In genomic region chr12:110329710-110330109, GRCh38 we compare ENCODE assay signal across 21 cellular contexts. TPM values are rescaled to one million over a fixed set of nuclear protein-coding genes. Genes with fewer than 3 reads are reported as not detected.
A peak's percentile ranks its signal among the peaks of the same experiment; 100 is the strongest.
DNase-seq lines count a peak whose midpoint lies in the region; ATAC-seq, FAIRE-seq and TF ChIP-seq lines count a peak whose summit lies in the region.
"Had no signal": no experiment of that assay in that cellular context is flagged by ENCODE, and none has a peak within 500 bp of the region (broad histone marks: within the 10 kb centered on the region; RNA-seq: fewer than 3 reads in every experiment).

No MANE protein-coding gene starts in this region.

- FAIRE-seq in K562 (lab: Jason Lieb, UNC), result no peak
- FAIRE-seq: GM12878, H1, RCC 7860 had no signal

- intact Hi-C loops in A673 (cut with micrococcal nuclease; ENCODE audit: unreplicated experiment) (no loop called here), K562 (cut with micrococcal nuclease) (loop anchor here (5.0 kb wide), 1 partner anchor 227 kb away; no protein-coding TSS in a partner anchor)

- no peaks in the 10 kb centered on the region for H3K9me1 ChIP-seq in K562 (ENCODE audit: control insufficient read depth, insufficient read depth, low read length)

- no TSS peak for BruUV-seq in A673 (replicated peaks; lab: Mats Ljungman, UMichigan)
- BruUV-seq in K562 (replicated peaks; lab: Mats Ljungman, UMichigan), result no TSS peak

- POLR2A ChIA-PET in A673 (lab: Charles Lee; ENCODE audit: low non-redundant PET) (interaction anchor here (0.6 kb wide), 1 partner anchor 42 kb away, joined by 3 read pairs; no protein-coding TSS in a partner anchor), K562 (lab: Yijun Ruan, JAX) (interaction anchor here (0.6 to 4.0 kb wide), 5 partner anchors 8 to 228 kb away, joined by 3 to 22 read pairs (median 3); no protein-coding TSS in a partner anchor)

- H2AFZ ChIP-seq in K562 (ENCODE audit: low read depth, low read length) (no peak overlapping the region), mesenchymal stem cell (ENCODE audit: low read depth, low read length) (no peak overlapping the region)

- no peak overlapping the region for H3K23ac ChIP-seq in mesenchymal stem cell (ENCODE audit: low read length in 2 of 2)

- H2BK12ac ChIP-seq in mesenchymal stem cell (ENCODE audit: low read length in 2 of 2), result no peak overlapping the region

- no peak for TF ChIP-seq RAD21 in K562 (CRISPR knock-in tag; conservative IDR thresholded peaks at IDR 0.05 in 1 of 2, IDR thresholded peaks at IDR 0.05 in 1 of 2)

- TF ChIP-seq CTCF in A673 (conservative IDR thresholded peaks at IDR 0.05; ENCODE audit: low read depth, low read length) (no peak), HFFc6 (IDR thresholded peaks at IDR 0.05) (no peak), K562 (IDR thresholded peaks at IDR 0.05 in 2 of 3, conservative IDR thresholded peaks at IDR 0.05 in 1 of 3; ENCODE audit: insufficient read depth in 2 of 3, low read depth in 1 of 3, low read length in 3 of 3) (no peak)

- 94% methylated on average over 4 of the region's 4 CpGs for WGBS in K562 (ENCODE audit: insufficient coverage, low coverage, missing lambda C conversion rate)
- no CpG with 5 or more reads among the region's 4 CpGs for WGBS in mesenchymal stem cell

- no peak overlapping the region for H3K18ac ChIP-seq in mesenchymal stem cell (ENCODE audit: low read depth in 1 of 2, low read length in 2 of 2)

- H3K79me1 ChIP-seq in mesenchymal stem cell (replicated peaks; ENCODE audit: low read length, poor library complexity, severe bottlenecking), result peaks cover 8% of the 10 kb centered on the region

- H3K36me3 Mint-ChIP-seq in HFFc6 (ENCODE audit: low read depth), result peaks cover 54% of the 10 kb centered on the region
- peaks cover 6 to 11% of the 10 kb centered on the region in 2 donors for H3K36me3 Mint-ChIP-seq in activated naive CD4-positive, alpha-beta T cell treated with anti-CD3 and anti-CD28 coated beads, Interleukin-2, amount 50 U/mL, for 72 hours

- CTCF ChIA-PET in A673 (lab: Charles Lee), result interaction anchor here (0.7 kb wide), 1 partner anchor 102 kb away, joined by 3 read pairs; no protein-coding TSS in a partner anchor
- CTCF ChIA-PET in K562 (lab: Yijun Ruan, JAX; ENCODE audit: low intra/inter-chr PET ratio), result no interaction called here

- H2BK120ac ChIP-seq in mesenchymal stem cell (ENCODE audit: low read depth, low read length), result no peak overlapping the region

- H3K4me3 Mint-ChIP-seq in HFFc6, result no peak overlapping the region
- H3K4me3 Mint-ChIP-seq: CD8-positive, alpha-beta memory T cell had no signal

- H4K20me1 ChIP-seq in K562 (replicated peaks; ENCODE audit: control insufficient read depth, insufficient read depth, low read length), result no peaks in the 10 kb centered on the region

- H3K27me3 Mint-ChIP-seq in HFFc6 (ENCODE audit: insufficient read depth), result no peaks in the 10 kb centered on the region; the same call in 1 of the 2 replicates
- H3K27me3 Mint-ChIP-seq: CD8-positive, alpha-beta memory T cell had no signal

- peak overlapping the region; percentile 41 for H3K27ac Mint-ChIP-seq in HFFc6
- no peak overlapping the region for H3K27ac Mint-ChIP-seq in activated naive CD4-positive, alpha-beta T cell treated with anti-CD3 and anti-CD28 coated beads, Interleukin-2, amount 50 U/mL, for 72 hours

- no peak overlapping the region for H2BK5ac ChIP-seq in mesenchymal stem cell (ENCODE audit: low read depth, low read length, poor library complexity, severe bottlenecking)

- H3K9ac ChIP-seq in K562 (ENCODE audit: insufficient read depth in 1 of 2, low read depth in 2 of 2, low read length in 2 of 2), result no peak overlapping the region
- peak overlapping the region; percentile 2 for H3K9ac ChIP-seq in mesenchymal stem cell (ENCODE audit: low read length)

- no peak overlapping the region for H3K4me2 ChIP-seq in K562 (ENCODE audit: insufficient read depth, low read length)
- no peak overlapping the region for H3K4me2 ChIP-seq in mesenchymal stem cell (ENCODE audit: low read length, poor library complexity, severe bottlenecking)

- no peaks in the 10 kb centered on the region for H3K9me3 Mint-ChIP-seq in HFFc6
- H3K9me3 Mint-ChIP-seq in activated naive CD4-positive, alpha-beta T cell treated with anti-CD3 and anti-CD28 coated beads, Interleukin-2, amount 50 U/mL, for 72 hours, result no peaks in the 10 kb centered on the region
- H3K9me3 Mint-ChIP-seq: CD8-positive, alpha-beta memory T cell had no signal

- peak overlapping the region; percentile 86 for H3K27ac ChIP-seq in A673 (ENCODE audit: low read depth, low read length, poor library complexity, severe bottlenecking)
- H3K27ac ChIP-seq in K562 (ENCODE audit: extremely low read depth, low read depth, low read length), result no peak overlapping the region
- no peak overlapping the region for H3K27ac ChIP-seq in mesenchymal stem cell (ENCODE audit: low read length, poor library complexity, severe bottlenecking)

- peaks cover 34% of the 10 kb centered on the region for H3K4me1 ChIP-seq in A673 (ENCODE audit: insufficient read depth, low read length, poor library complexity, severe bottlenecking)
- H3K4me1 ChIP-seq in K562 (replicated peaks in 1 of 2; ENCODE audit: control insufficient read depth in 2 of 2, insufficient read depth in 2 of 2, low read length in 2 of 2), result no peaks in the 10 kb centered on the region
- no peaks in the 10 kb centered on the region for H3K4me1 ChIP-seq in mesenchymal stem cell (ENCODE audit: control insufficient read depth, insufficient read depth, low read depth, low read length)

- peaks cover 86% of the 10 kb centered on the region for H3K36me3 ChIP-seq in A673 (ENCODE audit: insufficient read depth, low read length, poor library complexity, severe bottlenecking)
- H3K36me3 ChIP-seq in K562 (ENCODE audit: control insufficient read depth, insufficient read depth, low read length), result peaks cover 97% of the 10 kb centered on the region
- H3K36me3 ChIP-seq in mesenchymal stem cell (ENCODE audit: control insufficient read depth in 1 of 2, insufficient read depth in 2 of 2, low read depth in 1 of 2, low read length in 2 of 2), result peaks cover 28 to 98% of the 10 kb centered on the region in 2 experiments

- H3K4me3 ChIP-seq in A673 (ENCODE audit: low read depth, low read length, poor library complexity, severe bottlenecking) (no peak overlapping the region), K562 (no peak overlapping the region), mesenchymal stem cell (ENCODE audit: insufficient read depth in 1 of 2, low read depth in 1 of 2, low read length in 2 of 2) (no peak overlapping the region)
- H3K4me3 ChIP-seq: BLaER1 treated with 17β-estradiol and CSF1 and Interleukin-3, amounts not matched to agents 10 nM and 100 nM; GM12878 had no signal

- no peak for TF ChIP-seq EP300 in K562 (IDR thresholded peaks at IDR 0.05; ENCODE audit: low read length)

- no peak overlapping the region for H2BK15ac ChIP-seq in mesenchymal stem cell (ENCODE audit: low read depth, poor library complexity, severe bottlenecking)

- H3K4me1 Mint-ChIP-seq in HFFc6 (ENCODE audit: low read depth), result peaks cover 27% of the 10 kb centered on the region

- H3K4ac ChIP-seq in mesenchymal stem cell (ENCODE audit: low read depth in 1 of 2, low read length in 2 of 2), result no peak overlapping the region

- no peak for ATAC-seq in K562
- ATAC-seq in activated naive CD4-positive, alpha-beta T cell treated with anti-CD3 and anti-CD28 coated beads, Interleukin-2, amount 50 U/mL, for 72 hours, result no peak
- ATAC-seq: GM12878 had no signal

- no peak overlapping the region for H2AK5ac ChIP-seq in mesenchymal stem cell (ENCODE audit: low read length, severe bottlenecking)

- no peak for TF ChIP-seq POLR2A in K562 (conservative IDR thresholded peaks at IDR 0.05)

- H3K27me3 ChIP-seq in A673 (replicated peaks; ENCODE audit: insufficient read depth, low read depth, low read length, poor library complexity), result no peaks in the 10 kb centered on the region
- no peaks in the 10 kb centered on the region for H3K27me3 ChIP-seq in K562 (ENCODE audit: control insufficient read depth in 2 of 2, insufficient read depth in 2 of 2, low read length in 2 of 2)
- H3K27me3 ChIP-seq in mesenchymal stem cell (ENCODE audit: control insufficient read depth in 1 of 2, insufficient read depth in 1 of 2, low read length in 2 of 2), result no peaks in the 10 kb centered on the region
- H3K27me3 ChIP-seq: BLaER1 treated with 17β-estradiol and CSF1 and Interleukin-3, amounts not matched to agents 10 nM and 100 nM had no signal

- H4K8ac ChIP-seq in mesenchymal stem cell (ENCODE audit: low read length), result no peak overlapping the region

- in situ Hi-C loops in K562 (cut with MboI), result no loop called here

- H3K9me3 ChIP-seq in A673 (ENCODE audit: low read depth, low read length, poor library complexity, severe bottlenecking), result no peaks in the 10 kb centered on the region
- no peaks in the 10 kb centered on the region for H3K9me3 ChIP-seq in K562 (replicated peaks; ENCODE audit: control insufficient read depth, insufficient read depth, low read depth, low read length)
- no peaks in the 10 kb centered on the region for H3K9me3 ChIP-seq in mesenchymal stem cell (ENCODE audit: control insufficient read depth, low read length)
- H3K9me3 ChIP-seq: BLaER1 treated with 17β-estradiol and CSF1 and Interleukin-3, amounts not matched to agents 10 nM and 100 nM had no signal

- no peak overlapping the region for H3K14ac ChIP-seq in mesenchymal stem cell (ENCODE audit: low read length in 2 of 2)

- H3K79me2 ChIP-seq in K562 (ENCODE audit: control insufficient read depth, insufficient read depth, low read length), result peaks cover 46% of the 10 kb centered on the region

- DNase-seq in A673 (ENCODE audit: low spot score), result no peak
- DNase-seq in HFFc6, result no peak
- no peak for DNase-seq in K562 (ENCODE audit: extremely low read depth in 1 of 4, low spot score in 3 of 4)
- no peak for DNase-seq in mesenchymal stem cell
- DNase-seq in activated naive CD4-positive, alpha-beta T cell treated with anti-CD3 and anti-CD28 coated beads, Interleukin-2, amount 50 U/mL, for 72 hours (ENCODE audit: low spot score in 2 of 2), result no peak
- DNase-seq in GDM1 (lab: John Stamatoyannopoulos, UW), result no peak
- no peak for DNase-seq in hypothalamus (lab: John Stamatoyannopoulos, UW)
- DNase-seq: CD8-positive, alpha-beta memory T cell; DMS79 treated with DMSO at 0.1 percent for 48 hours; Karpas-422; MM.1S; NCI-H1105 treated with DMSO at 0.1 percent for 48 hours; NCI-H1694 treated with DMSO at 0.1 percent for 48 hours; NCI-H2107; NCI-H2227 treated with DMSO at 0.1 percent for 48 hours; NCI-H524; SHP77 treated with DMSO at 0.1 percent for 48 hours had no signal

- H4K91ac ChIP-seq in mesenchymal stem cell (ENCODE audit: low read length), result no peak overlapping the region

RNA-seq across cellular contexts. Expression of gene ATP2A2, which starts 48.7 kb away (rescaled TPM):
- total RNA-seq in A673 (2021) (296 and 333 TPM in 2 replicates), K562 (2014; rRNA removed) (73.5 and 82.5 TPM in 2 replicates), K562 (2014; rRNA removed; fragmentation: Illumina TruSeq; extraction: Trizol) (46.7 and 51.6 TPM in 2 replicates), K562 (2015; rRNA removed; fragmentation: Illumina TruSeq; extraction: Trizol) (47.7 and 49.9 TPM in 2 replicates), K562 (2021) (180 and 205 TPM in 2 replicates)
- 100 to 1,000 TPM; 254 to 286 (median 267) TPM for total RNA-seq in HFFc6 (2021; fragmentation: NEBNext Ultra II Directional; extraction: Animal tissue kit (Norgen Biotek cat#: 25700))
- total RNA-seq in K562 (2011; cell fraction: chromatin; rRNA removed; ENCODE audit: low replicate concordance), result 436 and 524 TPM in 2 replicates
- total RNA-seq in K562 (2011; cell fraction: nucleolus; rRNA removed), result 350 and 362 TPM in 2 replicates
- 437 and 537 TPM in 2 replicates for total RNA-seq in K562 (2011; cell fraction: nucleoplasm; rRNA removed)
- polyA plus RNA-seq in K562 (2011; rRNA removed) (44.6 and 88.4 TPM in 2 replicates), K562 (2014; fragmentation: Illumina TruSeq; extraction: Trizol) (137 and 150 TPM in 2 replicates), K562 (2014; fragmentation: Nextera tagmentation; extraction: Ambion mirVana) (1 to 10 TPM; 5.2 to 6.7 TPM), K562 (2014; rRNA removed) (60.8 and 63.2 TPM in 2 replicates)
- polyA plus RNA-seq in K562 (2011; cell fraction: cytosol; rRNA removed), result 20.8 and 37.3 TPM in 2 replicates
- 193 and 236 TPM in 2 replicates for polyA plus RNA-seq in K562 (2011; cell fraction: nucleus; rRNA removed)
- polyA plus RNA-seq in K562 (2012), result 137 and 151 TPM in 2 replicates
- polyA minus RNA-seq in K562 (2011; rRNA and poly(A)+ RNA removed), result 96.8 and 146 TPM in 2 replicates
- polyA minus RNA-seq in K562 (2011; cell fraction: cytosol; rRNA and poly(A)+ RNA removed), result 86.8 and 111 TPM in 2 replicates
- polyA minus RNA-seq in K562 (2011; cell fraction: nucleus; rRNA and poly(A)+ RNA removed), result 89.9 and 136 TPM in 2 replicates
- 155 TPM for polyA plus RNA-seq in mesenchymal stem cell (2013, experiment 1 of 2)
- 150 TPM for polyA plus RNA-seq in mesenchymal stem cell (2013, experiment 2 of 2)
- 100 to 1,000 TPM; 121 to 132 TPM for total RNA-seq in activated naive CD4-positive, alpha-beta T cell treated with anti-CD3 and anti-CD28 coated beads, Interleukin-2, amount 50 U/mL, for 72 hours
